In the genomic region with DNA sequence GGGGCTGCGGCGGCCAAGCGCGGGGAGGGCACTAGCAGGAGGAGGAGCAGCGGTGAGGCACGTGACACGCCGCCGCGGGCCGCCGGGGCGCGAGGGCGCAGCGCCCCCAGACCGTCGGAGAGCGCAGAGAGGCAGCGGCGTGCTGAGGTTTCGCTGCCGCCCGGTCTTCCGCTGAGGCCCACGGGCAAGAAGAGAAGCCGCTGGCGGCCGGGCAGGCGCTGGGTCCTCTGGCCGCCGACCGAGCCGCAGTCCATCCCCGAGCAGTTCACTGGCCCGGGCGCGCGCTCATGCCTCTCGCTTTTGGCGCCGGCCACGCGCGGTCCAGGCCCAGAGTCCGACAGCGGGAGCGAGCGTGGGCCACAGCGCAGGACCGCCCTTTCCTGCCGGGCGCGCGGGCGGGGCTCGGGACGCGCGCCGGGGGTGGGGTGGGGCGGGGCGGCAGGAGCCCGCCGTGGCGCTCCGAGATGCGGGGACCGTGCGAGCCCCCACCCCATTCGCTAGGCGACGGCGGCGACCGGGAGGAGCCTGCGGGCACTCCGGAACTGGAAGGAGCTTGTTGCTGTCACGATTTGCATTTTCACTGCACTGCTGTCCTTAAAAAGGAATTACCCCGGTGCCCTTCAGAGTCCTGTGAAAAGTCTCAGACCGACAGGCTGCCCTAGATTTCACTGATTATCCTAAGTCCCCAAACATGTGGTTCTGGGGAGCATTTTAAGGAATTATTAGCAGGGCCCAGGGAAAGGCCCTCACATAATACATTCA, we compare ENCODE assay signal across 8 cellular contexts. TPM values are rescaled to one million over a fixed set of nuclear protein-coding genes. Genes with fewer than 3 reads are reported as not detected.
DNase-seq lines count a peak whose midpoint lies in the region; ATAC-seq and TF ChIP-seq lines count a peak whose summit lies in the region.

A gene with protein sequence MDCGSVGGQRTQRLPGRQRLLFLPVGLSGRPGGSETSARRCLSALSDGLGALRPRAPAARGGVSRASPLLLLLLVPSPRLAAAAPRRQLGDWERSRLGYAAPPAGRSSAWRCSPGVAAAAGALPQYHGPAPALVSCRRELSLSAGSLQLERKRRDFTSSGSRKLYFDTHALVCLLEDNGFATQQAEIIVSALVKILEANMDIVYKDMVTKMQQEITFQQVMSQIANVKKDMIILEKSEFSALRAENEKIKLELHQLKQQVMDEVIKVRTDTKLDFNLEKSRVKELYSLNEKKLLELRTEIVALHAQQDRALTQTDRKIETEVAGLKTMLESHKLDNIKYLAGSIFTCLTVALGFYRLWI (minus strand): TSS at position 382 of the 762 bp plus-strand sequence. CDS start 128 bp downstream, at position 254.

- DNase-seq in ELR (ENCODE audit: low read depth): peak; percentile 89
- DNase-seq in GM23248: peak; percentile 97
- peak; percentile 89 to 91 for DNase-seq in Kasumi-1 (lab: John Stamatoyannopoulos, UW)
- DNase-seq in activated effector memory CD4-positive, alpha-beta T cell treated with anti-CD3 and anti-CD28 coated beads, Interleukin-2, amount 50 U/mL, for 16 hours: peak; percentile 92
- DNase-seq in fibroblast of villous mesenchyme (ENCODE audit: low read depth): peak; percentile 78
- peak; percentile 85 to 87 for DNase-seq in stimulated activated naive CD8-positive, alpha-beta T cell treated with anti-CD3 and anti-CD28 coated beads, Interleukin-15, amount 100 ng/mL, for 72 hours

- TF ChIP-seq RAD21 in neural cell (conservative IDR thresholded peaks at IDR 0.05): peak; percentile 59

- ATAC-seq in stimulated activated naive CD8-positive, alpha-beta T cell treated with anti-CD3 and anti-CD28 coated beads, Interleukin-15, amount 100 ng/mL, for 72 hours: peak; percentile 89

- H3F3A ChIP-seq in GM23248 (ENCODE audit: insufficient read depth) (peaks cover 17% of the 10 kb centered on the region; the same call in 1 of the 2 replicates), neural cell (ENCODE audit: insufficient read depth, low read length, poor library complexity, severe bottlenecking) (peaks cover 5% of the 10 kb centered on the region)

- in situ Hi-C loops in GM23248 (cut with MboI): no loop called here

- TF ChIP-seq CTCF in fibroblast of villous mesenchyme (IDR thresholded peaks at IDR 0.05; ENCODE audit: insufficient read depth, low read depth, low read length) (no peak), neural cell (IDR thresholded peaks at IDR 0.05; ENCODE audit: poor library complexity, severe bottlenecking) (peak; percentile 69)

- TF ChIP-seq EP300 in neural cell (conservative IDR thresholded peaks at IDR 0.05; ENCODE audit: poor library complexity, severe bottlenecking): peak; percentile 44

- H3K4me2 ChIP-seq in GM23248 (ENCODE audit: unreplicated experiment): peak within 1 kb of the TSS; percentile 82
- peak within 1 kb of the TSS; percentile 70 for H3K4me2 ChIP-seq in neural cell (ENCODE audit: low read length)

- H3K27ac ChIP-seq in GM23248: peak within 1 kb of the TSS; percentile 68
- H3K27ac ChIP-seq in neural cell (ENCODE audit: low read length): peak within 1 kb of the TSS; percentile 72

- H3K27me3 ChIP-seq in GM23248 (replicated peaks; ENCODE audit: insufficient read depth) (no peaks in the 10 kb centered on the region), neural cell (ENCODE audit: insufficient read depth, low read depth, low read length) (no peaks in the 10 kb centered on the region)

- H3K4me3 ChIP-seq in GM23248: peak within 1 kb of the TSS; percentile 90
- H3K4me3 ChIP-seq in fibroblast of villous mesenchyme (ENCODE audit: low read depth, low read length): peak within 1 kb of the TSS; percentile 72
- peak within 1 kb of the TSS; percentile 96 for H3K4me3 ChIP-seq in neural cell (ENCODE audit: low read length)

- H3K9me2 ChIP-seq in GM23248 (ENCODE audit: insufficient read depth) (no peaks in the 10 kb centered on the region), neural cell (ENCODE audit: insufficient read depth, low read length) (no peaks in the 10 kb centered on the region)

- peak within 1 kb of the TSS; percentile 87 for H2AFZ ChIP-seq in GM23248
- peak within 1 kb of the TSS; percentile 82 for H2AFZ ChIP-seq in neural cell (ENCODE audit: low read depth, low read length)

- H3K4me1 Mint-ChIP-seq in stimulated activated naive CD8-positive, alpha-beta T cell treated with anti-CD3 and anti-CD28 coated beads, Interleukin-15, amount 100 ng/mL, for 72 hours: peaks cover 36% of the 10 kb centered on the region

- no peaks in the 10 kb centered on the region for H3K9me3 ChIP-seq in GM23248 (ENCODE audit: low read depth)
- H3K9me3 ChIP-seq in neural cell (ENCODE audit: low read length): no peaks in the 10 kb centered on the region

- peak within 1 kb of the TSS; percentile 77 for H3K9ac ChIP-seq in GM23248
- peak within 1 kb of the TSS; percentile 78 for H3K9ac ChIP-seq in neural cell (ENCODE audit: low read length)

- H3K27me3 Mint-ChIP-seq in stimulated activated naive CD8-positive, alpha-beta T cell treated with anti-CD3 and anti-CD28 coated beads, Interleukin-15, amount 100 ng/mL, for 72 hours: no peaks in the 10 kb centered on the region

- WGBS in GM23248 (ENCODE audit: low coverage in 1 of 2, low lambda C conversion rate in 2 of 2, missing lambda C conversion rate in 2 of 2), 2 experiments: 1 to 2% methylated on average over 55 to 78 of the region's 81 CpGs

- H3K36me3 ChIP-seq in GM23248 (ENCODE audit: low read depth) (no peaks in the 10 kb centered on the region), neural cell (ENCODE audit: insufficient read depth, low read length) (no peaks in the 10 kb centered on the region)

- peak; percentile 80 for TF ChIP-seq POLR2A in Raji (IDR thresholded peaks at IDR 0.05; ENCODE audit: insufficient read depth, low read depth, low read length)

- H3K9me3 Mint-ChIP-seq in stimulated activated naive CD8-positive, alpha-beta T cell treated with anti-CD3 and anti-CD28 coated beads, Interleukin-15, amount 100 ng/mL, for 72 hours: no peaks in the 10 kb centered on the region

- H3K4me1 ChIP-seq in GM23248 (ENCODE audit: insufficient read depth): peaks cover 16% of the 10 kb centered on the region; the same call in 1 of the 2 replicates

- H4K20me1 ChIP-seq in GM23248 (ENCODE audit: insufficient read depth) (no peaks in the 10 kb centered on the region), neural cell (ENCODE audit: insufficient read depth) (no peaks in the 10 kb centered on the region)

- H3K27ac Mint-ChIP-seq in stimulated activated naive CD8-positive, alpha-beta T cell treated with anti-CD3 and anti-CD28 coated beads, Interleukin-15, amount 100 ng/mL, for 72 hours: peak within 1 kb of the TSS; percentile 90 to 91

- peak within 1 kb of the TSS; percentile 88 to 89 for H3K4me3 Mint-ChIP-seq in stimulated activated naive CD8-positive, alpha-beta T cell treated with anti-CD3 and anti-CD28 coated beads, Interleukin-15, amount 100 ng/mL, for 72 hours

- H3K79me2 ChIP-seq in GM23248 (ENCODE audit: insufficient read depth): peaks cover 42% of the 10 kb centered on the region
- H3K79me2 ChIP-seq in neural cell (replicated peaks; ENCODE audit: insufficient read depth, low read length): peaks cover 15% of the 10 kb centered on the region

TF ChIP-seq in neural cell, 6 proteins besides CTCF, POLR2A, EP300 and RAD21:
- TF ChIP-seq SMC3 (conservative IDR thresholded peaks at IDR 0.05; ENCODE audit: poor library complexity) (peak; percentile 50), EZH2 (IDR thresholded peaks at IDR 0.05; ENCODE audit: borderline replicate concordance, insufficient read depth, low read length, poor library complexity, severe bottlenecking) (no peak), POLR2AphosphoS5 (IDR thresholded peaks at IDR 0.05) (peak; percentile 82), MXI1 (conservative IDR thresholded peaks at IDR 0.05; ENCODE audit: poor library complexity, severe bottlenecking) (peak; percentile 86), TAF1 (IDR thresholded peaks at IDR 0.05; ENCODE audit: low read depth) (peak; percentile 34)
- TF ChIP-seq, protein P1, sequence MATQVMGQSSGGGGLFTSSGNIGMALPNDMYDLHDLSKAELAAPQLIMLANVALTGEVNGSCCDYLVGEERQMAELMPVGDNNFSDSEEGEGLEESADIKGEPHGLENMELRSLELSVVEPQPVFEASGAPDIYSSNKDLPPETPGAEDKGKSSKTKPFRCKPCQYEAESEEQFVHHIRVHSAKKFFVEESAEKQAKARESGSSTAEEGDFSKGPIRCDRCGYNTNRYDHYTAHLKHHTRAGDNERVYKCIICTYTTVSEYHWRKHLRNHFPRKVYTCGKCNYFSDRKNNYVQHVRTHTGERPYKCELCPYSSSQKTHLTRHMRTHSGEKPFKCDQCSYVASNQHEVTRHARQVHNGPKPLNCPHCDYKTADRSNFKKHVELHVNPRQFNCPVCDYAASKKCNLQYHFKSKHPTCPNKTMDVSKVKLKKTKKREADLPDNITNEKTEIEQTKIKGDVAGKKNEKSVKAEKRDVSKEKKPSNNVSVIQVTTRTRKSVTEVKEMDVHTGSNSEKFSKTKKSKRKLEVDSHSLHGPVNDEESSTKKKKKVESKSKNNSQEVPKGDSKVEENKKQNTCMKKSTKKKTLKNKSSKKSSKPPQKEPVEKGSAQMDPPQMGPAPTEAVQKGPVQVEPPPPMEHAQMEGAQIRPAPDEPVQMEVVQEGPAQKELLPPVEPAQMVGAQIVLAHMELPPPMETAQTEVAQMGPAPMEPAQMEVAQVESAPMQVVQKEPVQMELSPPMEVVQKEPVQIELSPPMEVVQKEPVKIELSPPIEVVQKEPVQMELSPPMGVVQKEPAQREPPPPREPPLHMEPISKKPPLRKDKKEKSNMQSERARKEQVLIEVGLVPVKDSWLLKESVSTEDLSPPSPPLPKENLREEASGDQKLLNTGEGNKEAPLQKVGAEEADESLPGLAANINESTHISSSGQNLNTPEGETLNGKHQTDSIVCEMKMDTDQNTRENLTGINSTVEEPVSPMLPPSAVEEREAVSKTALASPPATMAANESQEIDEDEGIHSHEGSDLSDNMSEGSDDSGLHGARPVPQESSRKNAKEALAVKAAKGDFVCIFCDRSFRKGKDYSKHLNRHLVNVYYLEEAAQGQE (IDR thresholded peaks at IDR 0.05; ENCODE audit: borderline replicate concordance): peak; percentile 47

RNA-seq across cellular contexts. Expression of the gene that starts here (rescaled TPM):
- total RNA-seq in GM23248 (2014; rRNA removed; shearing (Covaris generic)): 11.1 and 13.6 TPM in 2 replicates
- polyA plus RNA-seq in GM23248 (2016; fragmentation: Nextera tagmentation; extraction: Ambion mirVana) (27.9 and 28.3 TPM in 2 replicates), neural cell (7.4 and 10.0 TPM in 2 replicates)
- total RNA-seq in fibroblast of villous mesenchyme: 12.2 and 13.8 TPM in 2 replicates
- 11.2 and 14.5 TPM in 2 replicates for polyA minus RNA-seq in neural cell

Comparison
In these comparisons a context has a peak if more than half of its experiments do, and no peak if none do; other contexts are left out.
1. Peak in every context shown above with its lines: DNase-seq, ATAC-seq, H3K4me3 ChIP-seq and H3K27ac ChIP-seq.